16 cellular contexts compared by ENCODE assay signal in genomic region chr20:31475472-31476312, GRCh38. TPM values are rescaled to one million over a fixed set of nuclear protein-coding genes. Genes with fewer than 3 reads are reported as not detected.
DNase-seq lines count a peak whose midpoint lies in the region; ATAC-seq and TF ChIP-seq lines count a peak whose summit lies in the region.
"Had no signal": no experiment of that assay in that cellular context is flagged by ENCODE, and none has a peak within 500 bp of the region (broad histone marks: within the 10 kb centered on the region; RNA-seq: fewer than 3 reads in every experiment).

No MANE protein-coding gene starts in this region.

- no peak for ATAC-seq in gastroesophageal sphincter
- ATAC-seq in upper lobe of right lung = peak; percentile 10
- no peak for ATAC-seq in HG03442 (IDR thresholded peaks at IDR 0.05; ENCODE audit: unreplicated experiment)

- H3K9me3 ChIP-seq in gastroesophageal sphincter (no peaks in the 10 kb centered on the region), muscle layer of duodenum (ENCODE audit: control insufficient read depth in 1 of 2, low read length in 2 of 2) (no peaks in the 10 kb centered on the region), upper lobe of right lung (no peaks in the 10 kb centered on the region)
- H3K9me3 ChIP-seq in effector memory CD4-positive, alpha-beta T cell (ENCODE audit: control insufficient read depth, low read length) = no peaks in the 10 kb centered on the region
- H3K9me3 ChIP-seq: SJCRH30 had no signal

- no peaks in the 10 kb centered on the region for H3K36me3 ChIP-seq in gastroesophageal sphincter
- no peaks in the 10 kb centered on the region for H3K36me3 ChIP-seq in muscle layer of duodenum (ENCODE audit: control insufficient read depth in 1 of 2, insufficient read depth in 2 of 2, low read length in 2 of 2)
- H3K36me3 ChIP-seq in upper lobe of right lung = no peaks in the 10 kb centered on the region
- no peaks in the 10 kb centered on the region for H3K36me3 ChIP-seq in effector memory CD4-positive, alpha-beta T cell (ENCODE audit: control insufficient read depth, insufficient read depth, low read length)
- H3K36me3 ChIP-seq: cardiac muscle cell, SJCRH30, WERI-Rb-1 had no signal

- peak; percentile 54 for DNase-seq in DMS 273 (lab: John Stamatoyannopoulos, UW; ENCODE audit: unreplicated experiment)
- DNase-seq in DMS 273 treated with DMSO at 0.1 percent for 48 hours (lab: John Stamatoyannopoulos, UW) = no peak
- DNase-seq in upper lobe of right lung = no peak
- DNase-seq in HT-29 (ENCODE audit: low spot score) = no peak
- no peak for DNase-seq in effector memory CD4-positive, alpha-beta T cell
- DNase-seq: activated T-cell treated with anti-CD3 and anti-CD28 coated beads, Interleukin-2, amount 50 U/mL, for 4 hours; DMS153; SJCRH30; WERI-Rb-1 had no signal

- intact Hi-C loops in upper lobe of right lung (cut with DNase I) = no loop called here

- H3K4me1 ChIP-seq in gastroesophageal sphincter (peaks cover 0 to 37% (median 7%) of the 10 kb centered on the region in 3 donors), muscle layer of duodenum (ENCODE audit: control insufficient read depth in 1 of 2, insufficient read depth in 2 of 2, low read length in 2 of 2) (peaks cover 0 to 28% of the 10 kb centered on the region in 2 donors), upper lobe of right lung (peaks cover 14% of the 10 kb centered on the region)
- H3K4me1 ChIP-seq in effector memory CD4-positive, alpha-beta T cell (ENCODE audit: control insufficient read depth, insufficient read depth, low read length, poor library complexity, severe bottlenecking) = peaks cover 3% of the 10 kb centered on the region
- H3K4me1 ChIP-seq: SJCRH30 had no signal

- 0% methylated on average over 2 of the region's 29 CpGs; no CpG with 5 or more reads in 1 of the 2 donors for WGBS in gastroesophageal sphincter (ENCODE audit: low coverage in 1 of 2), 2 donors

- H3K4me3 ChIP-seq in gastroesophageal sphincter = peak overlapping the region; percentile 31 to 58
- H3K4me3 ChIP-seq in muscle layer of duodenum (ENCODE audit: low read depth in 1 of 2, low read length in 2 of 2) = peak overlapping the region; percentile 55 to 61
- peak overlapping the region; percentile 57 for H3K4me3 ChIP-seq in upper lobe of right lung
- no peak overlapping the region for H3K4me3 ChIP-seq in effector memory CD4-positive, alpha-beta T cell (ENCODE audit: insufficient read depth, low read depth, low read length, poor library complexity, severe bottlenecking)
- H3K4me3 ChIP-seq: cardiac muscle cell, SJCRH30 had no signal

- TF ChIP-seq CTCF in gastroesophageal sphincter (IDR thresholded peaks at IDR 0.05) (no peak), upper lobe of right lung (IDR thresholded peaks at IDR 0.05) (no peak)

- H3K27ac ChIP-seq in gastroesophageal sphincter (peak overlapping the region in 3 of 4 donors; percentile 68 to 78 (median 77)), muscle layer of duodenum (ENCODE audit: low read length) (peak overlapping the region; percentile 16), upper lobe of right lung (peak overlapping the region; percentile 42)
- H3K27ac ChIP-seq in effector memory CD4-positive, alpha-beta T cell (ENCODE audit: insufficient read depth, low read length, poor library complexity, severe bottlenecking) = no peak overlapping the region
- H3K27ac ChIP-seq: 22Rv1, cardiac muscle cell, SJCRH30, WERI-Rb-1 had no signal

- TF ChIP-seq POLR2A in gastroesophageal sphincter (IDR thresholded peaks at IDR 0.05) = no peak

- TF ChIP-seq EP300 in gastroesophageal sphincter (IDR thresholded peaks at IDR 0.05) = no peak

- H3K27me3 ChIP-seq in gastroesophageal sphincter (peaks cover 10% of the 10 kb centered on the region), muscle layer of duodenum (ENCODE audit: low read depth, low read length) (no peaks in the 10 kb centered on the region), upper lobe of right lung (peaks cover 21% of the 10 kb centered on the region)
- peaks cover 6% of the 10 kb centered on the region for H3K27me3 ChIP-seq in effector memory CD4-positive, alpha-beta T cell (replicated peaks; ENCODE audit: control insufficient read depth, insufficient read depth, low read length, poor library complexity, severe bottlenecking)
- H3K27me3 ChIP-seq: cardiac muscle cell, SJCRH30 had no signal

RNA-seq across cellular contexts. Expression of gene REM1, which starts 0.6 kb away (rescaled TPM):
- total RNA-seq in gastroesophageal sphincter = 1 to 10 TPM; 3.2 to 7.1 (median 5.4) TPM
- total RNA-seq in upper lobe of right lung = 4.0 TPM
- not detected in 2 replicates for total RNA-seq in HT-29 (2014; rRNA removed; shearing (Covaris generic))
- total RNA-seq: activated T-cell treated with anti-CD3 and anti-CD28 coated beads, Interleukin-2, amount 50 U/mL, for 4 hours; cardiac muscle cell; fibroblast of villous mesenchyme; SJCRH30 had no signal

RNA-seq across cellular contexts. Expression of gene DEFB124, which starts 0.8 kb away (rescaled TPM):
- total RNA-seq in gastroesophageal sphincter = 1 to 10 TPM in 1 of 4 donors, not detected in 3; 2.0 TPM
- total RNA-seq in upper lobe of right lung = not detected
- total RNA-seq in HT-29 (2014; rRNA removed; shearing (Covaris generic)) = not detected in 2 replicates
- total RNA-seq: activated T-cell treated with anti-CD3 and anti-CD28 coated beads, Interleukin-2, amount 50 U/mL, for 4 hours; cardiac muscle cell; fibroblast of villous mesenchyme; SJCRH30 had no signal

RNA-seq across cellular contexts. Expression of gene DEFB123, which starts 35.3 kb away (rescaled TPM):
- total RNA-seq in gastroesophageal sphincter (not detected), upper lobe of right lung (not detected)
- total RNA-seq in HT-29 (2014; rRNA removed; shearing (Covaris generic)) = not detected in 2 replicates
- total RNA-seq: activated T-cell treated with anti-CD3 and anti-CD28 coated beads, Interleukin-2, amount 50 U/mL, for 4 hours; cardiac muscle cell; fibroblast of villous mesenchyme; mesenteric fat pad; SJCRH30 had no signal

RNA-seq across cellular contexts. Expression of gene HM13, which starts 38.5 kb away (rescaled TPM):
- total RNA-seq in gastroesophageal sphincter = 10 to 100 TPM; 39.1 to 55.9 (median 44.8) TPM
- 169 TPM for total RNA-seq in upper lobe of right lung
- total RNA-seq in HT-29 (2014; rRNA removed; shearing (Covaris generic)) = 107 and 115 TPM in 2 replicates
